Comparison of ENCODE assay signal across 8 cellular contexts in genomic region chr9:93451762-93452709, GRCh38. TPM values are rescaled to one million over a fixed set of nuclear protein-coding genes. Genes with fewer than 3 reads are reported as not detected.
DNase-seq lines count a peak whose midpoint lies in the region; ATAC-seq lines count a peak whose summit lies in the region.

No MANE protein-coding gene starts in this region.

- ATAC-seq in HG02642 (IDR thresholded peaks at IDR 0.05; ENCODE audit: poor library complexity, unreplicated experiment): peak; percentile 20
- ATAC-seq in GM21515 (IDR thresholded peaks at IDR 0.05; ENCODE audit: unreplicated experiment): no peak
- no peak for ATAC-seq in GM18520 (IDR thresholded peaks at IDR 0.05; ENCODE audit: unreplicated experiment)

- H3K27me3 ChIP-seq in SJSA1 (replicated peaks): no peaks in the 10 kb centered on the region

- DNase-seq in EH (ENCODE audit: low read depth): peak; percentile 47
- DNase-seq in SJSA1 (ENCODE audit: low read depth in 1 of 2, low spot score in 2 of 2): peak; percentile 51 to 59
- peak; percentile 58 for DNase-seq in activated naive CD8-positive, alpha-beta T cell treated with anti-CD3 and anti-CD28 coated beads for 36 hours
- peak; percentile 80 for DNase-seq in cardiac septum (ENCODE audit: low spot score)
- DNase-seq in posterior vena cava (ENCODE audit: low spot score): peak; percentile 86

- H3K9me3 ChIP-seq in SJSA1 (replicated peaks): no peaks in the 10 kb centered on the region; the same call in 1 of the 2 replicates

- intact Hi-C loops in cardiac septum (cut with DNase I): loop anchor here (1.0 to 10.0 kb wide), 4 partner anchors 50 to 327 kb away; no protein-coding TSS in a partner anchor
- intact Hi-C loops in posterior vena cava (cut with DNase I): loop anchor here in 1 of 2 donors (5.0 to 10.0 kb wide), 2 partner anchors 115 to 357 kb away; partner anchors contain the start of gene CARD19

- peaks cover 44% of the 10 kb centered on the region for H3K36me3 Mint-ChIP-seq in activated naive CD8-positive, alpha-beta T cell treated with anti-CD3 and anti-CD28 coated beads for 36 hours

- peak overlapping the region; percentile 99 for H3K4me3 ChIP-seq in SJSA1

- no peaks in the 10 kb centered on the region for H3K9me3 Mint-ChIP-seq in activated naive CD8-positive, alpha-beta T cell treated with anti-CD3 and anti-CD28 coated beads for 36 hours

- H3K4me3 Mint-ChIP-seq in activated naive CD8-positive, alpha-beta T cell treated with anti-CD3 and anti-CD28 coated beads for 36 hours: peak overlapping the region; percentile 95

- peaks cover 63% of the 10 kb centered on the region for H3K36me3 ChIP-seq in SJSA1

- H3K27ac ChIP-seq in SJSA1: peak overlapping the region; percentile 46

- H3K27me3 Mint-ChIP-seq in activated naive CD8-positive, alpha-beta T cell treated with anti-CD3 and anti-CD28 coated beads for 36 hours: no peaks in the 10 kb centered on the region

- peaks cover 34% of the 10 kb centered on the region for H3K4me1 Mint-ChIP-seq in activated naive CD8-positive, alpha-beta T cell treated with anti-CD3 and anti-CD28 coated beads for 36 hours

- peaks cover 16% of the 10 kb centered on the region for H3K4me1 ChIP-seq in SJSA1 (replicated peaks)

- H3K27ac Mint-ChIP-seq in activated naive CD8-positive, alpha-beta T cell treated with anti-CD3 and anti-CD28 coated beads for 36 hours: peak overlapping the region; percentile 95

RNA-seq across cellular contexts. Expression of gene FAM120A, which starts 0.6 kb away (rescaled TPM):
- 41.9 and 73.3 TPM in 2 replicates for total RNA-seq in SJSA1 (2014; rRNA removed; shearing (Covaris generic))
- 100 to 1,000 TPM; 121 TPM for total RNA-seq in activated naive CD8-positive, alpha-beta T cell treated with anti-CD3 and anti-CD28 coated beads for 36 hours
- 116 TPM for total RNA-seq in cardiac septum
- total RNA-seq in posterior vena cava: 10 to 100 TPM; 94.8 TPM

RNA-seq across cellular contexts. Expression of gene FAM120AOS, which starts 1.3 kb away (rescaled TPM):
- 29.2 and 29.3 TPM in 2 replicates for total RNA-seq in SJSA1 (2014; rRNA removed; shearing (Covaris generic))
- total RNA-seq in activated naive CD8-positive, alpha-beta T cell treated with anti-CD3 and anti-CD28 coated beads for 36 hours: 10 to 100 TPM; 46.1 to 46.5 TPM
- 39.1 TPM for total RNA-seq in cardiac septum
- total RNA-seq in posterior vena cava: 10 to 100 TPM; 31.5 to 44.0 TPM
